Comparison of ENCODE assay signal across 14 cellular contexts in genomic region chr7:98288064-98288823, GRCh38. TPM values are rescaled to one million over a fixed set of nuclear protein-coding genes. Genes with fewer than 3 reads are reported as not detected.
A peak's percentile ranks its signal among the peaks of the same experiment; 100 is the strongest.
DNase-seq lines count a peak whose midpoint lies in the region; ATAC-seq and TF ChIP-seq lines count a peak whose summit lies in the region.
"Had no signal": no experiment of that assay in that cellular context is flagged by ENCODE, and none has a peak within 500 bp of the region (broad histone marks: within the 10 kb centered on the region; RNA-seq: fewer than 3 reads in every experiment).

No MANE protein-coding gene starts in this region.

- in situ Hi-C loops in GM13976 (cut with MboI; ENCODE audit: low sequenced_read_pairs, unreplicated experiment): no loop called here

- H2BK20ac ChIP-seq in H9 (ENCODE audit: low read depth, low read length, poor library complexity, severe bottlenecking): no peak overlapping the region

- DNase-seq in H9 (no peak), coronary artery (ENCODE audit: low spot score) (no peak), neural progenitor cell (ENCODE audit: low spot score) (no peak), posterior cingulate gyrus (no peak), GM13976 (ENCODE audit: low spot score) (no peak), NCI-H2107 treated with DMSO at 0.1 percent for 48 hours (lab: John Stamatoyannopoulos, UW; ENCODE audit: unreplicated experiment) (no peak)
- DNase-seq: activated T-cell treated with anti-CD3 and anti-CD28 coated beads for 4 hours; C1 segment of cervical spinal cord; NCI-H1417 treated with DMSO at 0.1 percent for 48 hours; stimulated activated naive CD8-positive, alpha-beta T cell treated with anti-CD3 and anti-CD28 coated beads, Interleukin-15, amount 100 ng/mL, for 72 hours had no signal

- H3K4me1 ChIP-seq in BLaER1 (peaks cover 70% of the 10 kb centered on the region), H9 (ENCODE audit: insufficient read depth, low read length) (no peaks in the 10 kb centered on the region; the same call in 1 of the 2 replicates), neural progenitor cell (no peaks in the 10 kb centered on the region)

- ATAC-seq in HG02840 (IDR thresholded peaks at IDR 0.05; ENCODE audit: low FRiP score, unreplicated experiment): no peak

- H3T11ph ChIP-seq in H9 (ENCODE audit: low read length): no peak overlapping the region

- H3K4ac ChIP-seq in H9 (ENCODE audit: low read depth, low read length): no peak overlapping the region

- intact Hi-C loops in posterior cingulate gyrus (cut with DNase I): no loop called here

- no CpG with 5 or more reads among the region's 12 CpGs for WGBS in H9 (ENCODE audit: extremely low coverage, insufficient read length, low lambda C conversion rate)

- H3K4me1 Mint-ChIP-seq in H9: peaks cover 23 to 35% of the 10 kb centered on the region in 2 experiments
- H3K4me1 Mint-ChIP-seq in neural progenitor cell: peaks cover 10% of the 10 kb centered on the region

- peaks cover 6% of the 10 kb centered on the region for H3K79me1 ChIP-seq in H9 (ENCODE audit: insufficient read depth, low read depth, low read length, poor library complexity, severe bottlenecking)

- H3K9ac ChIP-seq in BLaER1 (peak overlapping the region; percentile 46; the same call in 1 of the 2 replicates), H9 (ENCODE audit: extremely low read depth, insufficient read length, low read length) (no peak overlapping the region), neural progenitor cell (no peak overlapping the region)

- H3K4me3 Mint-ChIP-seq in H9 (peak overlapping the region in 1 of 2 experiments; percentile 59; a peak in 1 of 5 replicates), neural progenitor cell (no peak overlapping the region)
- H3K4me3 Mint-ChIP-seq: endodermal cell; stimulated activated naive CD8-positive, alpha-beta T cell treated with anti-CD3 and anti-CD28 coated beads, Interleukin-15, amount 100 ng/mL, for 72 hours had no signal

- no peak overlapping the region for H2BK5ac ChIP-seq in H9 (ENCODE audit: insufficient read length, low read length)

- TF ChIP-seq CTCF in H9 (conservative IDR thresholded peaks at IDR 0.05): no peak
- no peak for TF ChIP-seq CTCF in coronary artery (IDR thresholded peaks at IDR 0.05)
- TF ChIP-seq CTCF in neural progenitor cell (IDR thresholded peaks at IDR 0.05): no peak
- TF ChIP-seq CTCF in GM13976 (IDR thresholded peaks at IDR 0.05; ENCODE audit: borderline replicate concordance, control extremely low read depth, extremely low read depth, insufficient read depth, missing control alignments): no peak

- no peaks in the 10 kb centered on the region for H3K23me2 ChIP-seq in H9 (ENCODE audit: insufficient read length, low read depth, low read length, poor library complexity, severe bottlenecking)

- H3K9me3 ChIP-seq in BLaER1: no peaks in the 10 kb centered on the region
- no peaks in the 10 kb centered on the region for H3K9me3 ChIP-seq in H9 (ENCODE audit: control insufficient read depth, low read depth, low read length)
- H3K9me3 ChIP-seq in neural progenitor cell (ENCODE audit: low read depth): no peaks in the 10 kb centered on the region
- H3K9me3 ChIP-seq: HAP-1 had no signal

- H4K20me1 ChIP-seq in BLaER1 (peaks cover 100% of the 10 kb centered on the region), H9 (ENCODE audit: control insufficient read depth, insufficient read depth, insufficient read length) (no peaks in the 10 kb centered on the region), neural progenitor cell (ENCODE audit: low read depth) (peaks cover 72% of the 10 kb centered on the region)

- H3K18ac ChIP-seq in H9 (ENCODE audit: insufficient read length, low read depth, low read length): no peak overlapping the region

- H3K27ac ChIP-seq in BLaER1: peak overlapping the region; percentile 23
- no peak overlapping the region for H3K27ac ChIP-seq in H9 (ENCODE audit: insufficient read length, low read depth, low read length)
- H3K27ac ChIP-seq in coronary artery: peak overlapping the region in 1 of 2 donors; percentile 100
- no peak overlapping the region for H3K27ac ChIP-seq in neural progenitor cell

- no peak overlapping the region for H4K8ac ChIP-seq in H9 (replicated peaks; ENCODE audit: insufficient read length, low read depth, low read length)

- no peak overlapping the region for H3K4me3 ChIP-seq in BLaER1
- H3K4me3 ChIP-seq in coronary artery: peak overlapping the region; percentile 99
- H3K4me3 ChIP-seq in neural progenitor cell: no peak overlapping the region
- H3K4me3 ChIP-seq: HAP-1 had no signal

- peak overlapping the region; percentile 65 for H3K4me2 ChIP-seq in BLaER1
- no peak overlapping the region for H3K4me2 ChIP-seq in H9 (ENCODE audit: insufficient read depth, insufficient read length, low read length)
- no peak overlapping the region for H3K4me2 ChIP-seq in neural progenitor cell

- no peak overlapping the region for H2AK5ac ChIP-seq in H9 (ENCODE audit: insufficient read length, low read length)

- H3K36me3 ChIP-seq in BLaER1 (peaks cover 80% of the 10 kb centered on the region), neural progenitor cell (no peaks in the 10 kb centered on the region)

- no peak overlapping the region for H2BK12ac ChIP-seq in H9 (ENCODE audit: insufficient read length, low read depth, low read length)

- no peak overlapping the region for H2BK15ac ChIP-seq in H9 (ENCODE audit: low read depth, low read length)

- H4K91ac ChIP-seq in H9 (ENCODE audit: insufficient read length, low read depth, low read length): no peak overlapping the region

- H2AFZ ChIP-seq in H9 (ENCODE audit: low read length) (no peak overlapping the region), neural progenitor cell (replicated peaks) (no peak overlapping the region)

- no peaks in the 10 kb centered on the region for H3K9me3 Mint-ChIP-seq in H9
- H3K9me3 Mint-ChIP-seq in neural progenitor cell: no peaks in the 10 kb centered on the region
- H3K9me3 Mint-ChIP-seq: endodermal cell; stimulated activated naive CD8-positive, alpha-beta T cell treated with anti-CD3 and anti-CD28 coated beads, Interleukin-15, amount 100 ng/mL, for 72 hours had no signal

- H3K14ac ChIP-seq in H9 (ENCODE audit: insufficient read depth, low read length): no peak overlapping the region

- no peak overlapping the region for H3K23ac ChIP-seq in H9 (ENCODE audit: insufficient read length, low read depth, low read length)

- H3K36me3 Mint-ChIP-seq in H9 (ENCODE audit: insufficient read depth in 1 of 3, low read depth in 3 of 3) (peaks cover 5 to 38% (median 29%) of the 10 kb centered on the region in 3 experiments), neural progenitor cell (peaks cover 3% of the 10 kb centered on the region)

- H3K27ac Mint-ChIP-seq in H9 (peak overlapping the region in 2 of 3 experiments; percentile 55 to 64; a peak in 2 of 7 replicates), neural progenitor cell (peak overlapping the region; percentile 62)
- H3K27ac Mint-ChIP-seq: endodermal cell had no signal

- H4K5ac ChIP-seq in H9 (ENCODE audit: insufficient read length, low read depth, low read length): no peak overlapping the region

- H3K27me3 Mint-ChIP-seq in H9 (ENCODE audit: low read depth) (no peaks in the 10 kb centered on the region), neural progenitor cell (ENCODE audit: insufficient read depth, low read depth) (peaks cover 3% of the 10 kb centered on the region)
- H3K27me3 Mint-ChIP-seq: stimulated activated naive CD8-positive, alpha-beta T cell treated with anti-CD3 and anti-CD28 coated beads, Interleukin-15, amount 100 ng/mL, for 72 hours had no signal

- H3K27me3 ChIP-seq in BLaER1 (no peaks in the 10 kb centered on the region), H9 (ENCODE audit: insufficient read depth, low read length) (no peaks in the 10 kb centered on the region), neural progenitor cell (no peaks in the 10 kb centered on the region)

- no peak overlapping the region for H2BK120ac ChIP-seq in H9 (ENCODE audit: low read depth, low read length, poor library complexity, severe bottlenecking)

- no peak overlapping the region for H3K56ac ChIP-seq in H9 (ENCODE audit: insufficient read length, low read depth, low read length)

- H3K79me2 ChIP-seq in H9 (ENCODE audit: insufficient read depth, low read length) (peaks cover 2% of the 10 kb centered on the region; the same call in 1 of the 2 replicates), neural progenitor cell (ENCODE audit: low read depth) (peaks cover 56% of the 10 kb centered on the region)

- H3F3A ChIP-seq in neural progenitor cell (ENCODE audit: low read depth): no peaks in the 10 kb centered on the region

RNA-seq across cellular contexts. Expression of gene BRI3, which starts 6.8 kb away (rescaled TPM):
- total RNA-seq in H9 (2021) (99.7 and 102 TPM in 2 replicates), neural progenitor cell (ENCODE audit: low replicate concordance) (22.2 and 26.4 TPM in 2 replicates)

RNA-seq across cellular contexts. Expression of gene TECPR1, which starts 36.2 kb away (rescaled TPM):
- total RNA-seq in H9 (2021): 13.9 and 15.6 TPM in 2 replicates
- 10.8 and 27.8 TPM in 2 replicates for total RNA-seq in neural progenitor cell (ENCODE audit: low replicate concordance)
